1 cellular context compared by ENCODE assay signal in genomic region chr17:9240659-9241370, GRCh38.
A peak's percentile ranks its signal among the peaks of the same experiment; 100 is the strongest.
TF ChIP-seq lines count a peak whose summit lies in the region.

No MANE protein-coding gene starts in this region.

TF ChIP-seq in HepG2, 621 proteins besides CTCF, POLR2A, EP300 and RAD21 (continued from another document and continues in another):
- TF ChIP-seq ARID5B (CRISPR knock-in tag; IDR thresholded peaks at IDR 0.05) (no peak), KDM6A (CRISPR knock-in tag; IDR thresholded peaks at IDR 0.05; ENCODE audit: low read depth) (no peak), ZNF512 (CRISPR knock-in tag; IDR thresholded peaks at IDR 0.05) (no peak), ARID4A (CRISPR knock-in tag; IDR thresholded peaks at IDR 0.05; ENCODE audit: borderline replicate concordance) (no peak), THRA (CRISPR knock-in tag; IDR thresholded peaks at IDR 0.05; ENCODE audit: borderline replicate concordance) (no peak), ZSCAN29 (CRISPR knock-in tag; conservative IDR thresholded peaks at IDR 0.05) (no peak), AFF4 (CRISPR knock-in tag; IDR thresholded peaks at IDR 0.05) (no peak), ETV6 (CRISPR knock-in tag; conservative IDR thresholded peaks at IDR 0.05) (no peak), CREB3 (CRISPR knock-in tag; IDR thresholded peaks at IDR 0.05) (no peak), ZNF709 (CRISPR knock-in tag; IDR thresholded peaks at IDR 0.05) (no peak), TIGD3 (CRISPR knock-in tag; IDR thresholded peaks at IDR 0.05; ENCODE audit: borderline replicate concordance) (no peak), MXD4 (CRISPR knock-in tag; IDR thresholded peaks at IDR 0.05) (no peak), FOXA1 (IDR thresholded peaks at IDR 0.05) (no peak), FOXA1 (CRISPR knock-in tag; IDR thresholded peaks at IDR 0.05) (peak; percentile 81), FOSL1 (CRISPR knock-in tag; IDR thresholded peaks at IDR 0.05; ENCODE audit: borderline replicate concordance) (no peak), ZNF414 (CRISPR knock-in tag; IDR thresholded peaks at IDR 0.05) (no peak), CREB1 (IDR thresholded peaks at IDR 0.05) (peak; percentile 53), CREB1 (CRISPR knock-in tag; IDR thresholded peaks at IDR 0.05) (no peak), HOMEZ (CRISPR knock-in tag; IDR thresholded peaks at IDR 0.05; ENCODE audit: low read depth) (no peak), GFI1 (CRISPR knock-in tag; IDR thresholded peaks at IDR 0.05; ENCODE audit: borderline replicate concordance) (no peak), ZNF281 (CRISPR knock-in tag; IDR thresholded peaks at IDR 0.05; ENCODE audit: borderline replicate concordance) (peak; percentile 45; the same call in 1 of the 2 replicates), HOXA7 (CRISPR knock-in tag; IDR thresholded peaks at IDR 0.05) (no peak), SAFB2 (CRISPR knock-in tag; IDR thresholded peaks at IDR 0.05; ENCODE audit: borderline replicate concordance, low read depth) (no peak), SP140L (CRISPR knock-in tag; IDR thresholded peaks at IDR 0.05; ENCODE audit: borderline replicate concordance) (no peak), GMEB2 (CRISPR knock-in tag; IDR thresholded peaks at IDR 0.05; ENCODE audit: low read depth) (no peak), ZNF446 (CRISPR knock-in tag; IDR thresholded peaks at IDR 0.05) (no peak), ZBTB21 (CRISPR knock-in tag; IDR thresholded peaks at IDR 0.05) (peak; percentile 54; the same call in 1 of the 2 replicates)
